In genomic region chr21:43728467-43729390, GRCh38 we compare ENCODE assay signal across 8 cellular contexts. TPM values are rescaled to one million over a fixed set of nuclear protein-coding genes. Genes with fewer than 3 reads are reported as not detected.
DNase-seq lines count a peak whose midpoint lies in the region; ATAC-seq, FAIRE-seq and TF ChIP-seq lines count a peak whose summit lies in the region.

No MANE protein-coding gene starts in this region.

- peak; percentile 97 for DNase-seq in BE2C
- peak; percentile 85 for DNase-seq in GM19239 (ENCODE audit: insufficient read length, low spot score)
- peak; percentile 85 for DNase-seq in NOMO-1 treated with dmso at 0.1 percent for 144 hours (lab: John Stamatoyannopoulos, UW; ENCODE audit: unreplicated experiment)
- DNase-seq in activated CD8-positive, alpha-beta memory T cell treated with anti-CD3 and anti-CD28 coated beads, Interleukin-2, amount 50 U/mL, for 48 hours: peak; percentile 91
- peak; percentile 96 for DNase-seq in mesenteric fat pad (ENCODE audit: low spot score)
- DNase-seq in stimulated activated CD8-positive, alpha-beta memory T cell treated with anti-CD3 and anti-CD28 coated beads, Interleukin-12 subunit alpha, Interleukin-12 subunit beta, amount 100 ng/mL, for 24 hours (ENCODE audit: extremely low read depth): peak; percentile 68

- TF ChIP-seq CTCF in BE2C (IDR thresholded peaks at IDR 0.05; ENCODE audit: low read depth, low read length): peak; percentile 31; the same call in 1 of the 2 replicates

- no peaks in the 10 kb centered on the region for H3K9me3 ChIP-seq in BE2C

- H3K36me3 ChIP-seq in BE2C: no peaks in the 10 kb centered on the region; the same call in 1 of the 2 replicates

- H3K27me3 ChIP-seq in BE2C: no peaks in the 10 kb centered on the region

- H3K4me1 ChIP-seq in BE2C: peaks cover 5% of the 10 kb centered on the region; the same call in 1 of the 2 replicates

- peak overlapping the region; percentile 73 for H3K4me3 ChIP-seq in BE2C (ENCODE audit: low read depth, low read length)

- FAIRE-seq in GM19239 (lab: Jason Lieb, UNC) (peak; percentile 86), endometrium (lab: Jason Lieb, UNC) (peak; percentile 18)

- ATAC-seq in HG03442 (IDR thresholded peaks at IDR 0.05; ENCODE audit: unreplicated experiment): peak; percentile 68

RNA-seq across cellular contexts. Expression of gene PDXK, which starts 9.8 kb away (rescaled TPM):
- polyA plus RNA-seq in BE2C (2012; ENCODE audit: insufficient read depth, insufficient read length, low read depth): 49.5 TPM
- 261 TPM for total RNA-seq in mesenteric fat pad

RNA-seq across cellular contexts. Expression of gene CSTB, which starts 47.4 kb away (rescaled TPM):
- polyA plus RNA-seq in BE2C (2012; ENCODE audit: insufficient read depth, insufficient read length, low read depth): 64.1 TPM
- total RNA-seq in mesenteric fat pad: 84.9 TPM

Comparison
In these comparisons a context has a peak if more than half of its experiments do, and no peak if none do; other contexts are left out.
1. Peak in every context shown above with its lines: DNase-seq, ATAC-seq and H3K4me3 ChIP-seq.